ENCODE assay signal across 1 cellular context in genomic region chr10:130040817-130041330, GRCh38.
TF ChIP-seq lines count a peak whose summit lies in the region.

No MANE protein-coding gene starts in this region.

TF ChIP-seq in SK-N-SH treated with all-trans-retinoic acid at 6 μM for 48 hours, 23 proteins besides CTCF, POLR2A, EP300 and RAD21 (continued from another document):
- no peak for TF ChIP-seq ZNF8 (CRISPR knock-in tag; IDR thresholded peaks at IDR 0.05)
- TF ChIP-seq CSDC2 (CRISPR knock-in tag; IDR thresholded peaks at IDR 0.05): no peak
- TF ChIP-seq ISL1 (CRISPR knock-in tag; IDR thresholded peaks at IDR 0.05): no peak
